ENCODE assay signal across 11 cellular contexts in the genomic region with DNA sequence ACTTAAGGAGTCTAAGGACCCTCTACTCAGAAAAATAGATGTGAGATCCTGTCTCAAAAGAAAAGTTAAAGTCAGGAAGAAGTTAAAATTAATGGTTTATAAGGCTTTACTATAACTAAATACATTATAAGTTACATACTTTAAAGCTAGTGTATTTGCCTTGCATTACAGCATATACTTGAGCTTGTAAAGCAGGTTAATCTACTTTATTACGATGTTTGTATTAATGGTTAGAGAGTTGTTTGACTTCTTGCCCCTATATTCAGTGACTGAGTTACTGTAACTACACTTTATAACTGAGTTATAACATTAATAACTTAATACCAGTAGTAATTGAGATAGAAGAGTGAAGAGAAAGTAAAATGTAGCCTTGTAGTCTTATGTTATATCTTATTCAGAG. TPM values are rescaled to one million over a fixed set of nuclear protein-coding genes. Genes with fewer than 3 reads are reported as not detected.
DNase-seq lines count a peak whose midpoint lies in the region; ATAC-seq and TF ChIP-seq lines count a peak whose summit lies in the region.
"Had no signal": no experiment of that assay in that cellular context is flagged by ENCODE, and none has a peak within 500 bp of the region (broad histone marks: within the 10 kb centered on the region; RNA-seq: fewer than 3 reads in every experiment).

No MANE protein-coding gene starts in this region.

- TF ChIP-seq POLR2A in spleen (IDR thresholded peaks at IDR 0.05): no peak

- peaks cover 84% of the 10 kb centered on the region for H4K20me1 ChIP-seq in MM.1S (ENCODE audit: insufficient read depth, low read length)

- H3K27ac ChIP-seq in MM.1S (ENCODE audit: low read length) (no peak overlapping the region), epithelial cell of prostate (peak overlapping the region; percentile 16), spleen (peak overlapping the region in 6 of 8 donors; percentile 39 to 66 (median 56))

- no peaks in the 10 kb centered on the region for H3K27me3 Mint-ChIP-seq in activated CD8-positive, alpha-beta T cell treated with anti-CD3 and anti-CD28 coated beads, Interleukin-2, amount 10 ng/mL, durations not matched to agents 7 days and 5 days (ENCODE audit: low read depth)
- H3K27me3 Mint-ChIP-seq in activated CD8-positive, alpha-beta T cell treated with anti-CD3 and anti-CD28 coated beads for 36 hours: no peaks in the 10 kb centered on the region

- H3K36me3 ChIP-seq in MM.1S (replicated peaks; ENCODE audit: insufficient read depth, low read length) (peaks cover 13% of the 10 kb centered on the region; the same call in 1 of the 2 replicates), spleen (peaks cover 0 to 37% (median 14%) of the 10 kb centered on the region in 6 donors), MG63 (peaks cover 82% of the 10 kb centered on the region)

- H3K4me2 ChIP-seq in MM.1S (ENCODE audit: low read depth, low read length): peak overlapping the region; percentile 48

- H3K9me2 ChIP-seq in MM.1S (replicated peaks; ENCODE audit: insufficient read depth, low read length): no peaks in the 10 kb centered on the region

- H3K27ac Mint-ChIP-seq in activated CD8-positive, alpha-beta T cell treated with anti-CD3 and anti-CD28 coated beads, Interleukin-2, amount 10 ng/mL, durations not matched to agents 7 days and 5 days: no peak overlapping the region
- no peak overlapping the region for H3K27ac Mint-ChIP-seq in activated CD8-positive, alpha-beta T cell treated with anti-CD3 and anti-CD28 coated beads for 36 hours

- CTCF ChIA-PET in activated CD8-positive, alpha-beta T cell treated with anti-CD3 and anti-CD28 coated beads, Interleukin-2, amount 10 ng/mL, durations not matched to agents 7 days and 5 days (lab: Charles Lee): interaction anchor here (0.9 to 2.2 kb wide), 4 partner anchors 8 to 123 kb away, joined by 3 to 7 read pairs (median 5); partner anchors contain the start of gene CLTC
- CTCF ChIA-PET in activated CD8-positive, alpha-beta T cell treated with anti-CD3 and anti-CD28 coated beads for 36 hours (lab: Charles Lee): interaction anchor here (0.8 to 1.5 kb wide), 3 partner anchors 8 to 23 kb away, joined by 3 to 4 read pairs (median 4); partner anchors contain the start of gene CLTC

- H3K4me1 ChIP-seq in MM.1S (ENCODE audit: low read length) (peaks cover 22% of the 10 kb centered on the region), spleen (peaks cover 46 to 100% (median 79%) of the 10 kb centered on the region in 6 donors)

- H3K9ac ChIP-seq in MM.1S (ENCODE audit: low read length): no peak overlapping the region

- H3K4me3 ChIP-seq in MM.1S (ENCODE audit: low read length): no peak overlapping the region; the same call in 1 of the 2 replicates
- no peak overlapping the region for H3K4me3 ChIP-seq in spleen
- no peak overlapping the region for H3K4me3 ChIP-seq in MG63

- ATAC-seq in activated CD8-positive, alpha-beta T cell treated with anti-CD3 and anti-CD28 coated beads, Interleukin-2, amount 10 ng/mL, durations not matched to agents 7 days and 5 days: no peak
- no peak for ATAC-seq in activated CD8-positive, alpha-beta T cell treated with anti-CD3 and anti-CD28 coated beads for 36 hours

- no peak for DNase-seq in activated CD8-positive, alpha-beta T cell treated with anti-CD3 and anti-CD28 coated beads, Interleukin-2, amount 10 ng/mL, durations not matched to agents 7 days and 5 days
- no peak for DNase-seq in activated CD8-positive, alpha-beta T cell treated with anti-CD3 and anti-CD28 coated beads for 36 hours
- no peak for DNase-seq in MM.1S
- DNase-seq in epithelial cell of prostate (ENCODE audit: low read depth, low spot score): no peak
- no peak for DNase-seq in spleen
- DNase-seq in hypothalamus (lab: John Stamatoyannopoulos, UW): no peak
- no peak for DNase-seq in MG63
- DNase-seq in NCI-H2107 treated with DMSO at 0.1 percent for 48 hours (lab: John Stamatoyannopoulos, UW; ENCODE audit: unreplicated experiment): no peak
- DNase-seq: activated CD8-positive, alpha-beta memory T cell treated with anti-CD3 and anti-CD28 coated beads for 24 hours; NCI-H2171 treated with DMSO at 0.1 percent for 48 hours; SHP77 treated with DMSO at 0.1 percent for 48 hours had no signal

- peaks cover 98% of the 10 kb centered on the region for H3K79me2 ChIP-seq in MM.1S (ENCODE audit: low read length)

- H3K27me3 ChIP-seq in MM.1S (replicated peaks; ENCODE audit: insufficient read depth, low read length) (no peaks in the 10 kb centered on the region), spleen (replicated peaks in 1 of 7) (no peaks in the 10 kb centered on the region), MG63 (no peaks in the 10 kb centered on the region)

- peak overlapping the region; percentile 26 for H3K4me3 Mint-ChIP-seq in activated CD8-positive, alpha-beta T cell treated with anti-CD3 and anti-CD28 coated beads, Interleukin-2, amount 10 ng/mL, durations not matched to agents 7 days and 5 days
- no peak overlapping the region for H3K4me3 Mint-ChIP-seq in activated CD8-positive, alpha-beta T cell treated with anti-CD3 and anti-CD28 coated beads for 36 hours

- POLR2A ChIA-PET in activated CD8-positive, alpha-beta T cell treated with anti-CD3 and anti-CD28 coated beads, Interleukin-2, amount 10 ng/mL, durations not matched to agents 7 days and 5 days (lab: Charles Lee): interaction anchor here (3.1 kb wide), 1 partner anchor 23 kb away, joined by 18 read pairs; the partner anchor contains the start of gene CLTC
- POLR2A ChIA-PET in activated CD8-positive, alpha-beta T cell treated with anti-CD3 and anti-CD28 coated beads for 36 hours (lab: Charles Lee): interaction anchor here (0.7 to 1.7 kb wide), 5 partner anchors 18 to 64 kb away, joined by 3 to 10 read pairs (median 3); partner anchors contain the start of genes CLTC, PTRH2 and VMP1

- H3F3A ChIP-seq in MM.1S (ENCODE audit: insufficient read depth, low read length): peaks cover 18% of the 10 kb centered on the region

- H3K4me1 Mint-ChIP-seq in activated CD8-positive, alpha-beta T cell treated with anti-CD3 and anti-CD28 coated beads, Interleukin-2, amount 10 ng/mL, durations not matched to agents 7 days and 5 days (ENCODE audit: low read depth): peaks cover 33% of the 10 kb centered on the region
- H3K4me1 Mint-ChIP-seq in activated CD8-positive, alpha-beta T cell treated with anti-CD3 and anti-CD28 coated beads for 36 hours (ENCODE audit: low read depth): peaks cover 46% of the 10 kb centered on the region

- no peak overlapping the region for H2AFZ ChIP-seq in MM.1S (ENCODE audit: low read length)

- no peak for TF ChIP-seq CTCF in activated CD8-positive, alpha-beta T cell treated with anti-CD3 and anti-CD28 coated beads for 36 hours (IDR thresholded peaks at IDR 0.05)
- TF ChIP-seq CTCF in MM.1S (IDR thresholded peaks at IDR 0.05; ENCODE audit: low read length): no peak
- no peak for TF ChIP-seq CTCF in spleen (IDR thresholded peaks at IDR 0.05 in 8 of 11, conservative IDR thresholded peaks at IDR 0.05 in 3 of 11)

- H3K9me3 Mint-ChIP-seq in activated CD8-positive, alpha-beta T cell treated with anti-CD3 and anti-CD28 coated beads, Interleukin-2, amount 10 ng/mL, durations not matched to agents 7 days and 5 days (ENCODE audit: insufficient read depth): no peaks in the 10 kb centered on the region
- no peaks in the 10 kb centered on the region for H3K9me3 Mint-ChIP-seq in activated CD8-positive, alpha-beta T cell treated with anti-CD3 and anti-CD28 coated beads for 36 hours

- intact Hi-C loops in activated CD8-positive, alpha-beta T cell treated with anti-CD3 and anti-CD28 coated beads for 36 hours (cut with micrococcal nuclease): no loop called here
- intact Hi-C loops in spleen (cut with DNase I; ENCODE audit: low total_unique reads): no loop called here

- H3K36me3 Mint-ChIP-seq in activated CD8-positive, alpha-beta T cell treated with anti-CD3 and anti-CD28 coated beads, Interleukin-2, amount 10 ng/mL, durations not matched to agents 7 days and 5 days (ENCODE audit: low read depth): peaks cover 21% of the 10 kb centered on the region
- peaks cover 17% of the 10 kb centered on the region for H3K36me3 Mint-ChIP-seq in activated CD8-positive, alpha-beta T cell treated with anti-CD3 and anti-CD28 coated beads for 36 hours (ENCODE audit: low read depth)

- 57 to 92% (median 84%) methylated on average over 1 of the region's 1 CpG for WGBS in spleen, 5 donors

- no peaks in the 10 kb centered on the region for H3K9me3 ChIP-seq in MM.1S (replicated peaks; ENCODE audit: insufficient read depth, low read length)
- H3K9me3 ChIP-seq in spleen: no peaks in the 10 kb centered on the region
- no peaks in the 10 kb centered on the region; the same call in 1 of the 2 replicates for H3K9me3 ChIP-seq in MG63

RNA-seq across cellular contexts. Expression of gene CLTC, which starts 22.8 kb away (rescaled TPM):
- total RNA-seq in activated CD8-positive, alpha-beta T cell treated with anti-CD3 and anti-CD28 coated beads, Interleukin-2, amount 10 ng/mL, durations not matched to agents 7 days and 5 days: 100 to 1,000 TPM; 126 to 131 TPM
- total RNA-seq in activated CD8-positive, alpha-beta T cell treated with anti-CD3 and anti-CD28 coated beads for 36 hours: 100 to 1,000 TPM; 137 to 142 TPM
- 100 to 1,000 TPM; 189 to 289 (median 256) TPM for total RNA-seq in spleen
- 10 to 100 TPM; 47.8 to 73.9 (median 70.1) TPM for polyA plus RNA-seq in spleen
- total RNA-seq in MG63 (2014; rRNA removed; shearing (Covaris generic); ENCODE audit: low replicate concordance): 235 and 287 TPM in 2 replicates
